ENCODE assay signal across 9 cellular contexts in the genomic region with DNA sequence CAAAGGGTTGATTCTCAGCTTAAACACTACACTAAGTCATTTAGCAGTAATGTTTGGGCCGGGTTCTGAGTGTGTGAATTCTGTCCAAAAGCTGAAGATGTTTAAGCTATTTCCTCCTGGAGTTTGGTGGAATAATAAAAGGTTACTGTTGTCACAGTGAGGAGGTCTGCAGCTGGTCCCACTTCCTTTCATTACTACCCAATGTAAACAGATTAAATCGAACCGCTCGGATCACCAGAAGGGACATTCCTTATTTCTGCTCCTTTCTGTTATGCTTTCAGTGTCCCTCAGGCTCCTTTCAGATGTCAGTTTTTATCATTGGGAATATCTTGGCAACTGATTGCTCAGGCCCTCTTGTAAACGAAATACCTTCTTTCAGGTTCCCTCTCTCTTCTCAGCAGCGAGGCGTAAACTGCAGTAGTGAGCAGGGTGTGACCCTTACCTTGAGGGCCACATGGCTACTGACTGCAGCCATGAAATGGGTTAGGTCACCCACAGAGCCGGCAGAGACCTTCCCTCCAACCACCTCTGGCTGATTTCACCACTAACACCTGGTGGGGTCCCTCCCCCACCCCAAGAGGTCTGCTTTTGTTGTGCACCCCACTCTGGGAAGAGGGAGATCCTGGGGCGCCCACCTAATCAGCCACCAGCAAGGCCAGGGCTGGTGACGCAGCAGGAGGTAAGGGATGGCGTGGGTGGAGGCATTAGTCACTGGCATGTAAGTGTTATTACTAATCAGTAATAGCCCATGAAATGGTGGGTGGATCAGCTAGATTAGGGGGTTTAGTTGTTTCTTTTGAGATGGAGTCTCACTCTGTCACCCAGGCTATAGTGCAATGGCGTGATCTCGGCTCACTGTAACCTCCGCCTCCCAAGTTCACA.
DNase-seq lines count a peak whose midpoint lies in the region; ATAC-seq and TF ChIP-seq lines count a peak whose summit lies in the region.
"Had no signal": no experiment of that assay in that cellular context is flagged by ENCODE, and none has a peak within 500 bp of the region (broad histone marks: within the 10 kb centered on the region; RNA-seq: fewer than 3 reads in every experiment).

No MANE protein-coding gene starts in this region.

- peaks cover 10 to 31% (median 21%) of the 10 kb centered on the region in 4 donors for H3K36me3 ChIP-seq in stomach

- H3K27ac ChIP-seq in foreskin keratinocyte: peak overlapping the region; percentile 30
- H3K27ac ChIP-seq in stomach: no peak overlapping the region

- TF ChIP-seq EP300 in stomach (IDR thresholded peaks at IDR 0.05): no peak

- H3K9me3 ChIP-seq in stomach: no peaks in the 10 kb centered on the region

- intact Hi-C loops in stomach (cut with DNase I; ENCODE audit: low total_unique reads): no loop called here

- no peak for TF ChIP-seq POLR2A in stomach (IDR thresholded peaks at IDR 0.05)

- peaks cover 7% of the 10 kb centered on the region for H3K4me1 ChIP-seq in foreskin keratinocyte
- peaks cover 0 to 29% (median 11%) of the 10 kb centered on the region in 4 donors for H3K4me1 ChIP-seq in stomach

- no peak overlapping the region for H3K4me3 ChIP-seq in stomach

- TF ChIP-seq CTCF in foreskin keratinocyte (conservative IDR thresholded peaks at IDR 0.05) (no peak), stomach (IDR thresholded peaks at IDR 0.05) (no peak)

- H3K27me3 ChIP-seq in foreskin keratinocyte (no peaks in the 10 kb centered on the region), stomach (no peaks in the 10 kb centered on the region)

- ATAC-seq in activated CD4-positive, CD25-positive, alpha-beta regulatory T cell treated with anti-CD3 and anti-CD28 coated beads, Interleukin-2, amount 50 U/mL, for 24 hours: peak; percentile 79 to 93
- ATAC-seq in foreskin keratinocyte: peak; percentile 91
- ATAC-seq in GM18907 (IDR thresholded peaks at IDR 0.05; ENCODE audit: unreplicated experiment): no peak
- no peak for ATAC-seq in GM19452 (IDR thresholded peaks at IDR 0.05; ENCODE audit: unreplicated experiment)

- 68 to 79% (median 74%) methylated on average over 13 to 14 of the region's 14 CpGs for WGBS in stomach, 5 donors

- DNase-seq in activated CD4-positive, CD25-positive, alpha-beta regulatory T cell treated with anti-CD3 and anti-CD28 coated beads, Interleukin-2, amount 50 U/mL, for 72 hours: no peak
- DNase-seq in activated CD4-positive, alpha-beta T cell treated with anti-CD3 and anti-CD28 coated beads, Interleukin-2, amount 50 U/mL, for 4 hours: peak; percentile 7 to 11
- DNase-seq in foreskin keratinocyte (peak; percentile 21 to 46), stomach (no peak)
- peak; percentile 25 to 42 for DNase-seq in stimulated activated CD8-positive, alpha-beta memory T cell treated with anti-CD3 and anti-CD28 coated beads, Interleukin-15, amount 100 ng/mL, for 48 hours (ENCODE audit: low read depth in 2 of 2)
- DNase-seq: islet precursor cell had no signal

Comparison
In these comparisons a context has a peak if more than half of its experiments do, and no peak if none do; other contexts are left out.
1. ATAC-seq: peak in activated CD4-positive, CD25-positive, alpha-beta regulatory T cell treated with anti-CD3 and anti-CD28 coated beads, Interleukin-2, amount 50 U/mL, for 24 hours (2 of 2) and foreskin keratinocyte (single experiment); none in GM18907 (single experiment) and GM19452 (single experiment).
2. DNase-seq: peak in activated CD4-positive, alpha-beta T cell treated with anti-CD3 and anti-CD28 coated beads, Interleukin-2, amount 50 U/mL, for 4 hours (2 of 2), foreskin keratinocyte (2 of 2) and stimulated activated CD8-positive, alpha-beta memory T cell treated with anti-CD3 and anti-CD28 coated beads, Interleukin-15, amount 100 ng/mL, for 48 hours (2 of 2); none in activated CD4-positive, CD25-positive, alpha-beta regulatory T cell treated with anti-CD3 and anti-CD28 coated beads, Interleukin-2, amount 50 U/mL, for 72 hours (single experiment) and stomach (single experiment).